In the genomic region with DNA sequence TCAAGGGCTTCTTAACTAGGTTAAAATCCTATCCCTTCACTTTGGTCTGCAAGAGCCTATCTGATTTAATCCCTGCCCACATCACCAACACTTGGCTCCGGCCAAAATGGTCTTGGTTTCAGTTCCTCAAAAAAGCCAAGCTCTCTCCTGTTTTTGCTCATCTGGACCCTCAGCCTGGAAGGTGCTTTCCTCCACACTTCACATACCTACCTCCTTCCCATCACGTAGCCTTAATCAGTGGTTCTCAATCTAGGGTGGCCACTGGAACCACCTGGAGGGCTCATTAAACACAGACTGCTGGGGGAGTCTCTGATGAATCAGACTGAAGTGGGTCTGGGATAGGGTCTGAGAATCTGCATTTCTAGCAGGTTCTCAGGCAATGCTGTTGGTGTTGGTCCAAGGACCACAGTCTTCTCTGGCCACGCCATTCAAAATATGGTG, we compare ENCODE assay signal across 14 cellular contexts.
DNase-seq lines count a peak whose midpoint lies in the region; ATAC-seq and TF ChIP-seq lines count a peak whose summit lies in the region.
"Had no signal": no experiment of that assay in that cellular context is flagged by ENCODE, and none has a peak within 500 bp of the region (broad histone marks: within the 10 kb centered on the region; RNA-seq: fewer than 3 reads in every experiment).

No MANE protein-coding gene starts in this region.

- no peaks in the 10 kb centered on the region for H3K9me3 ChIP-seq in ascending aorta

- peak; percentile 50 for DNase-seq in medulla oblongata (ENCODE audit: extremely low spot score)
- no peak for DNase-seq in GDM1 (lab: John Stamatoyannopoulos, UW)
- no peak for DNase-seq in ascending aorta (ENCODE audit: low spot score in 2 of 2)
- no peak for DNase-seq in iPS-NIHi7 (ENCODE audit: extremely low spot score)
- DNase-seq in stimulated activated CD4-positive, alpha-beta T cell treated with anti-CD3 and anti-CD28 coated beads, Interleukin-4, amount 100 ng/mL, for 4 hours, result no peak
- DNase-seq: activated CD4-positive, alpha-beta T cell treated with anti-CD3 and anti-CD28 coated beads, Interleukin-2, amount 50 U/mL, for 48 hours; left ventricle myocardium superior; NCI-H2107; right cardiac atrium; stimulated activated CD8-positive, alpha-beta memory T cell treated with anti-CD3 and anti-CD28 coated beads, Interleukin-4, amount 100 ng/mL, for 48 hours had no signal

- H3K36me3 ChIP-seq in ascending aorta, result no peaks in the 10 kb centered on the region

- TF ChIP-seq CTCF in ascending aorta (IDR thresholded peaks at IDR 0.05), result no peak

- ATAC-seq in GM18868 (IDR thresholded peaks at IDR 0.05; ENCODE audit: unreplicated experiment) (peak; percentile 94), GM21529 (IDR thresholded peaks at IDR 0.05; ENCODE audit: unreplicated experiment) (peak; percentile 97), HG03159 (IDR thresholded peaks at IDR 0.05; ENCODE audit: unreplicated experiment) (peak; percentile 96)
- ATAC-seq: left ventricle myocardium superior, right cardiac atrium had no signal

- no peaks in the 10 kb centered on the region for H3K4me1 ChIP-seq in ascending aorta

- no peaks in the 10 kb centered on the region for H3K27me3 ChIP-seq in ascending aorta

- no peak overlapping the region for H3K4me3 ChIP-seq in ascending aorta
- H3K4me3 ChIP-seq: SK-N-MC had no signal

- no peak overlapping the region for H3K27ac ChIP-seq in ascending aorta
- H3K27ac ChIP-seq: SK-N-MC had no signal

- intact Hi-C loops in ascending aorta (cut with DNase I), result no loop called here
